ENCODE assay signal across 26 cellular contexts in the genomic region with DNA sequence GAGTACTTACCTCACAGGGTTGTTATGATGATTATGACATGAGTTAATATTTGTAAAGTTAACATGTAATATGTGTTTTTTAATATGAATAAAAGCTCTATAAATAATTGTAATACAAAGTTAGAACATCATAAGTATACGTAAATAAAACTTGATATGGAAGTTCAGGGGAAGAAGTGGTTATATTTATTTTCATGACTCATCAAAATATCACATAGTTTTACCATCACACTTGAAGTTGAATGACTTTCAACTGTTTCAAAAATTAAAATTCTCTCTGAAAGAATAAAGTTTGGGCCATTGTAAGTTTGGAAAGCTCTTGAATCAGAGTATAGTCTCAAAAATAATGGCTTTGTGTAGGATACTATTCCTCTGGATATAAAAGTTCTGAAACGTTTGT. TPM values are rescaled to one million over a fixed set of nuclear protein-coding genes. Genes with fewer than 3 reads are reported as not detected.
DNase-seq lines count a peak whose midpoint lies in the region; ATAC-seq lines count a peak whose summit lies in the region.
"Had no signal": no experiment of that assay in that cellular context is flagged by ENCODE, and none has a peak within 500 bp of the region (broad histone marks: within the 10 kb centered on the region; RNA-seq: fewer than 3 reads in every experiment).

No MANE protein-coding gene starts in this region.

- DNase-seq in activated CD4-positive, alpha-beta T cell treated with anti-CD3 and anti-CD28 coated beads, Interleukin-2, amount 10 ng/mL, durations not matched to agents 7 days and 5 days, result no peak
- DNase-seq in activated CD4-positive, alpha-beta T cell treated with anti-CD3 and anti-CD28 coated beads, Interleukin-2, amount 50 U/mL, for 1 hour, result no peak
- DNase-seq in CD8-positive, alpha-beta memory T cell, result no peak
- DNase-seq in activated T-helper 2 cell treated with anti-CD3 and anti-CD28 coated beads, Interferon-gamma antibody, Interleukin-2, Interleukin-4, amounts not matched to agents 10 μg/mL and 5 μg/mL and 100 μg/mL, durations not matched to agents 14 hours and 24 hours and 36 hours (ENCODE audit: low spot score), result no peak
- no peak for DNase-seq in naive thymus-derived CD8-positive, alpha-beta T cell
- DNase-seq in 8988T, result no peak
- DNase-seq: ACHN; erythroblast; foreskin melanocyte; GDM1; GM23248; islet precursor cell; lower lobe of right lung; NCI-H187; NCI-H2227 treated with DMSO at 0.1 percent for 48 hours; NCI-H774; occipital lobe; stimulated activated CD4-positive, alpha-beta T cell treated with anti-CD3 and anti-CD28 coated beads, Interleukin-4, amount 100 ng/mL, for 4 hours had no signal

- peak overlapping the region; percentile 77 for H3K27ac Mint-ChIP-seq in activated CD4-positive, alpha-beta T cell treated with anti-CD3 and anti-CD28 coated beads, Interleukin-2, amount 10 ng/mL, durations not matched to agents 7 days and 5 days
- H3K27ac Mint-ChIP-seq in CD8-positive, alpha-beta memory T cell, result peak overlapping the region; percentile 49 to 90 (median 70)
- peak overlapping the region; percentile 83 for H3K27ac Mint-ChIP-seq in activated T-helper 2 cell treated with anti-CD3 and anti-CD28 coated beads, Interferon-gamma antibody, Interleukin-2, Interleukin-4, amounts not matched to agents 10 μg/mL and 5 μg/mL and 100 μg/mL, durations not matched to agents 14 hours and 24 hours and 36 hours
- H3K27ac Mint-ChIP-seq in naive thymus-derived CD8-positive, alpha-beta T cell, result peak overlapping the region in 8 of 10 donors; percentile 2 to 86 (median 50)

- no peak for ATAC-seq in naive thymus-derived CD8-positive, alpha-beta T cell
- ATAC-seq in GM21423 (IDR thresholded peaks at IDR 0.05; ENCODE audit: unreplicated experiment) (no peak), GM21576 (IDR thresholded peaks at IDR 0.05; ENCODE audit: unreplicated experiment) (no peak)
- ATAC-seq: lower lobe of right lung, Right ventricle myocardium inferior had no signal

- CTCF ChIA-PET in activated CD4-positive, alpha-beta T cell treated with anti-CD3 and anti-CD28 coated beads, Interleukin-2, amount 10 ng/mL, durations not matched to agents 7 days and 5 days (lab: Charles Lee), result interaction anchor here (0.9 kb wide), 1 partner anchor 30 kb away, joined by 3 read pairs; no protein-coding TSS in a partner anchor
- CTCF ChIA-PET in CD8-positive, alpha-beta memory T cell (lab: Charles Lee), result no interaction called here

- H3K4me3 ChIP-seq in CD8-positive, alpha-beta memory T cell (ENCODE audit: low read length), result no peak overlapping the region
- H3K4me3 ChIP-seq: ascending aorta; BLaER1 treated with 17β-estradiol and CSF1 and Interleukin-3, amounts not matched to agents 10 nM and 100 nM; GM23248; hepatocyte; lower lobe of right lung had no signal

- intact Hi-C loops in activated T-helper 2 cell treated with anti-CD3 and anti-CD28 coated beads, Interferon-gamma antibody, Interleukin-2, Interleukin-4, amounts not matched to agents 10 μg/mL and 5 μg/mL and 100 μg/mL, durations not matched to agents 14 hours and 24 hours and 36 hours (cut with micrococcal nuclease), result loop anchor here (10.0 kb wide), 1 partner anchor 260 kb away; no protein-coding TSS in a partner anchor

- H3K4me1 ChIP-seq in CD8-positive, alpha-beta memory T cell (ENCODE audit: insufficient read depth, low read length), result peaks cover 6% of the 10 kb centered on the region
- H3K4me1 ChIP-seq: ascending aorta; BLaER1 treated with 17β-estradiol and CSF1 and Interleukin-3, amounts not matched to agents 10 nM and 100 nM; lower lobe of right lung had no signal

- H3K9me3 Mint-ChIP-seq in activated CD4-positive, alpha-beta T cell treated with anti-CD3 and anti-CD28 coated beads, Interleukin-2, amount 10 ng/mL, durations not matched to agents 7 days and 5 days, result no peaks in the 10 kb centered on the region
- no peaks in the 10 kb centered on the region for H3K9me3 Mint-ChIP-seq in CD8-positive, alpha-beta memory T cell
- H3K9me3 Mint-ChIP-seq in activated T-helper 2 cell treated with anti-CD3 and anti-CD28 coated beads, Interferon-gamma antibody, Interleukin-2, Interleukin-4, amounts not matched to agents 10 μg/mL and 5 μg/mL and 100 μg/mL, durations not matched to agents 14 hours and 24 hours and 36 hours, result peaks cover 4% of the 10 kb centered on the region
- no peaks in the 10 kb centered on the region for H3K9me3 Mint-ChIP-seq in naive thymus-derived CD8-positive, alpha-beta T cell

- H3K4me1 Mint-ChIP-seq in activated CD4-positive, alpha-beta T cell treated with anti-CD3 and anti-CD28 coated beads, Interleukin-2, amount 10 ng/mL, durations not matched to agents 7 days and 5 days, result peaks cover 60% of the 10 kb centered on the region
- H3K4me1 Mint-ChIP-seq in CD8-positive, alpha-beta memory T cell, result peaks cover 55 to 73% (median 68%) of the 10 kb centered on the region in 3 donors
- H3K4me1 Mint-ChIP-seq in activated T-helper 2 cell treated with anti-CD3 and anti-CD28 coated beads, Interferon-gamma antibody, Interleukin-2, Interleukin-4, amounts not matched to agents 10 μg/mL and 5 μg/mL and 100 μg/mL, durations not matched to agents 14 hours and 24 hours and 36 hours (ENCODE audit: low read depth), result peaks cover 47% of the 10 kb centered on the region
- peaks cover 21 to 61% (median 54%) of the 10 kb centered on the region in 4 donors for H3K4me1 Mint-ChIP-seq in naive thymus-derived CD8-positive, alpha-beta T cell

- no peaks in the 10 kb centered on the region for H3K27me3 ChIP-seq in CD8-positive, alpha-beta memory T cell (ENCODE audit: insufficient read depth, low read length, poor library complexity, severe bottlenecking)
- H3K27me3 ChIP-seq: ascending aorta, hepatocyte had no signal

- H3K27ac ChIP-seq in CD8-positive, alpha-beta memory T cell (ENCODE audit: low read depth, low read length), result no peak overlapping the region
- H3K27ac ChIP-seq: ascending aorta; BLaER1 treated with 17β-estradiol and CSF1 and Interleukin-3, amounts not matched to agents 10 nM and 100 nM; GM23248; hepatocyte; lower lobe of right lung had no signal

- POLR2A ChIA-PET in activated CD4-positive, alpha-beta T cell treated with anti-CD3 and anti-CD28 coated beads, Interleukin-2, amount 10 ng/mL, durations not matched to agents 7 days and 5 days (lab: Charles Lee), result no interaction called here
- POLR2A ChIA-PET in CD8-positive, alpha-beta memory T cell (lab: Charles Lee), result interaction anchor here (0.5 to 0.6 kb wide), 2 partner anchors 22 to 262 kb away, joined by 3 to 4 read pairs; no protein-coding TSS in a partner anchor
- POLR2A ChIA-PET in naive thymus-derived CD8-positive, alpha-beta T cell (lab: Charles Lee), result interaction anchor here (1.0 kb wide), 1 partner anchor 9 kb away, joined by 5 read pairs; the partner anchor contains the start of gene SH2D1A

- no peaks in the 10 kb centered on the region for H3K27me3 Mint-ChIP-seq in activated CD4-positive, alpha-beta T cell treated with anti-CD3 and anti-CD28 coated beads, Interleukin-2, amount 10 ng/mL, durations not matched to agents 7 days and 5 days
- H3K27me3 Mint-ChIP-seq in CD8-positive, alpha-beta memory T cell, result no peaks in the 10 kb centered on the region
- H3K27me3 Mint-ChIP-seq in activated T-helper 2 cell treated with anti-CD3 and anti-CD28 coated beads, Interferon-gamma antibody, Interleukin-2, Interleukin-4, amounts not matched to agents 10 μg/mL and 5 μg/mL and 100 μg/mL, durations not matched to agents 14 hours and 24 hours and 36 hours (ENCODE audit: low read depth), result no peaks in the 10 kb centered on the region
- H3K27me3 Mint-ChIP-seq in naive thymus-derived CD8-positive, alpha-beta T cell, result no peaks in the 10 kb centered on the region

- peaks cover 32% of the 10 kb centered on the region for H3K36me3 Mint-ChIP-seq in activated CD4-positive, alpha-beta T cell treated with anti-CD3 and anti-CD28 coated beads, Interleukin-2, amount 10 ng/mL, durations not matched to agents 7 days and 5 days (ENCODE audit: low read depth)
- peaks cover 1 to 27% (median 4%) of the 10 kb centered on the region in 3 donors for H3K36me3 Mint-ChIP-seq in CD8-positive, alpha-beta memory T cell
- peaks cover 53% of the 10 kb centered on the region for H3K36me3 Mint-ChIP-seq in activated T-helper 2 cell treated with anti-CD3 and anti-CD28 coated beads, Interferon-gamma antibody, Interleukin-2, Interleukin-4, amounts not matched to agents 10 μg/mL and 5 μg/mL and 100 μg/mL, durations not matched to agents 14 hours and 24 hours and 36 hours (ENCODE audit: low read depth)
- H3K36me3 Mint-ChIP-seq in naive thymus-derived CD8-positive, alpha-beta T cell, result peaks cover 0 to 5% (median 0%) of the 10 kb centered on the region in 3 donors

- no peaks in the 10 kb centered on the region for H3K9me3 ChIP-seq in CD8-positive, alpha-beta memory T cell (ENCODE audit: low read length)
- H3K9me3 ChIP-seq: ascending aorta; BLaER1 treated with 17β-estradiol and CSF1 and Interleukin-3, amounts not matched to agents 10 nM and 100 nM; lower lobe of right lung had no signal

- peak overlapping the region; percentile 40 for H3K4me3 Mint-ChIP-seq in activated CD4-positive, alpha-beta T cell treated with anti-CD3 and anti-CD28 coated beads, Interleukin-2, amount 10 ng/mL, durations not matched to agents 7 days and 5 days
- H3K4me3 Mint-ChIP-seq in CD8-positive, alpha-beta memory T cell, result peak overlapping the region; percentile 46 to 84 (median 74)
- peak overlapping the region; percentile 73 for H3K4me3 Mint-ChIP-seq in activated T-helper 2 cell treated with anti-CD3 and anti-CD28 coated beads, Interferon-gamma antibody, Interleukin-2, Interleukin-4, amounts not matched to agents 10 μg/mL and 5 μg/mL and 100 μg/mL, durations not matched to agents 14 hours and 24 hours and 36 hours (ENCODE audit: low read depth)
- H3K4me3 Mint-ChIP-seq in naive thymus-derived CD8-positive, alpha-beta T cell, result peak overlapping the region in 7 of 10 donors; percentile 25 to 74 (median 43)

- H3K36me3 ChIP-seq in CD8-positive, alpha-beta memory T cell (ENCODE audit: insufficient read depth, low read length), result no peaks in the 10 kb centered on the region
- H3K36me3 ChIP-seq: ascending aorta; BLaER1 treated with 17β-estradiol and CSF1 and Interleukin-3, amounts not matched to agents 10 nM and 100 nM; lower lobe of right lung had no signal

RNA-seq across cellular contexts. Expression of gene SH2D1A, which starts 8.3 kb away (rescaled TPM):
- 10 to 100 TPM; 63.1 to 64.4 TPM for total RNA-seq in activated CD4-positive, alpha-beta T cell treated with anti-CD3 and anti-CD28 coated beads, Interleukin-2, amount 10 ng/mL, durations not matched to agents 7 days and 5 days
- total RNA-seq in CD8-positive, alpha-beta memory T cell, result 10 to 100 TPM; 90.2 to 94.6 TPM
- polyA plus RNA-seq in CD8-positive, alpha-beta memory T cell, result 151 TPM
- total RNA-seq in activated T-helper 2 cell treated with anti-CD3 and anti-CD28 coated beads, Interferon-gamma antibody, Interleukin-2, Interleukin-4, amounts not matched to agents 10 μg/mL and 5 μg/mL and 100 μg/mL, durations not matched to agents 14 hours and 24 hours and 36 hours, result 54.9 and 57.7 TPM in 2 replicates
- total RNA-seq in naive thymus-derived CD8-positive, alpha-beta T cell, result 10 to 100 TPM; 32.4 to 32.7 TPM
- polyA plus RNA-seq in naive thymus-derived CD8-positive, alpha-beta T cell, result 10 to 100 TPM; 38.6 to 92.7 (median 44.1) TPM
- total RNA-seq: ascending aorta, GM23248, hepatocyte, occipital lobe, renal cortical epithelial cell, Right ventricle myocardium inferior had no signal
- polyA plus RNA-seq: GM23248, hepatocyte had no signal

RNA-seq across cellular contexts. Expression of gene TEX13D, which starts 22.2 kb away (rescaled TPM):
- not detected for total RNA-seq in activated CD4-positive, alpha-beta T cell treated with anti-CD3 and anti-CD28 coated beads, Interleukin-2, amount 10 ng/mL, durations not matched to agents 7 days and 5 days
- under 1 TPM; 0.29 to 0.46 TPM for total RNA-seq in CD8-positive, alpha-beta memory T cell
- not detected for polyA plus RNA-seq in CD8-positive, alpha-beta memory T cell
- total RNA-seq in activated T-helper 2 cell treated with anti-CD3 and anti-CD28 coated beads, Interferon-gamma antibody, Interleukin-2, Interleukin-4, amounts not matched to agents 10 μg/mL and 5 μg/mL and 100 μg/mL, durations not matched to agents 14 hours and 24 hours and 36 hours, result 0.05 and 0.11 TPM in 2 replicates
- not detected for total RNA-seq in naive thymus-derived CD8-positive, alpha-beta T cell
- not detected for polyA plus RNA-seq in naive thymus-derived CD8-positive, alpha-beta T cell
- total RNA-seq: ascending aorta, GM23248, hepatocyte, lower lobe of right lung, occipital lobe, OCI-LY7, renal cortical epithelial cell, Right ventricle myocardium inferior had no signal
- polyA plus RNA-seq: hepatocyte had no signal
